13 cellular contexts compared by ENCODE assay signal in the genomic region with DNA sequence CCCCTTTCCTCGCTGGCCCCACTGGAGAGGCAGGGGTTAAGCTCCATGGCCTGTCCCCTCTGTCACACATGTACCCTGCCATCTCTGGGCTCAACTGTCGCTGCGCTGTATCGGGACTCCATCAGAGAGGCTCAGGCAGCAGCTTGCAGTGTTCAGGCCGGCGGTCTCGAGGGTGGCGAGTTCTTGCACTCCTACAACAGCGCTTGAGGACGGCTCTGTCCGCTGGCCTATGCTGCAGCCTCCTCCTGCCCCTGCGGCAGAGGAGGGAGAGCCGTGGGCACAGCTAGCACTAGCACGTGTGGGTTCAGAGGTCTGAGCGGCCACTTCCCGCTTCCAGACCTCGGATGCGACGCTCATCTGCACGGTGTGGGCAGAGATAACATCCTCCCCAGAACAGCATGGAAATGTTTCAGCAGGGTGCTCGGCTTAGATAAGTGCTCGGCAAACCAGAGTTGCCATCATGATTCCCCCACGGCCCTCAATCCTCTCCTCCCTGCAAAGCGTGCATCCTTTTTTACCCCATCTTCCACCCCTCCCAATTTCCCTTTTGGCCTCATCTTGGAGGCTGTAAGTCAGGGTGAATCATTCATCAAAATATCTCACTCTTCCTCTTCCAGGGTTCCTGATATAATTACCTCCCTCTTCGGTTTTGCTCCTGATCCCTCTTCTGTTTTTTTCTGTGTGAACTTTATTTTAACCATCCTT. TPM values are rescaled to one million over a fixed set of nuclear protein-coding genes. Genes with fewer than 3 reads are reported as not detected.
DNase-seq lines count a peak whose midpoint lies in the region; ATAC-seq, FAIRE-seq and TF ChIP-seq lines count a peak whose summit lies in the region.
"Had no signal": no experiment of that assay in that cellular context is flagged by ENCODE, and none has a peak within 500 bp of the region (broad histone marks: within the 10 kb centered on the region; RNA-seq: fewer than 3 reads in every experiment).

No MANE protein-coding gene starts in this region.

- H3K4me1 Mint-ChIP-seq in naive thymus-derived CD8-positive, alpha-beta T cell, result peaks cover 10 to 25% (median 19%) of the 10 kb centered on the region in 4 donors

- DNase-seq in CD1c-positive myeloid dendritic cell (ENCODE audit: extremely low spot score), result peak; percentile 34
- DNase-seq in MV-4-11 (lab: John Stamatoyannopoulos, UW), result peak; percentile 65
- peak; percentile 29 for DNase-seq in bronchial epithelial cell (ENCODE audit: low read depth)
- no peak for DNase-seq in naive thymus-derived CD8-positive, alpha-beta T cell
- DNase-seq in NCI-H2196 (lab: John Stamatoyannopoulos, UW; ENCODE audit: unreplicated experiment), result no peak
- no peak for DNase-seq in GM19240 (ENCODE audit: insufficient read length, low spot score)
- no peak for DNase-seq in SHP77 (lab: John Stamatoyannopoulos, UW)
- DNase-seq: CD4-positive, alpha-beta T cell; NCI-H2227 treated with DMSO at 0.1 percent for 48 hours had no signal

- peaks cover 0 to 3% (median 0%) of the 10 kb centered on the region in 3 donors for H3K36me3 Mint-ChIP-seq in naive thymus-derived CD8-positive, alpha-beta T cell
- H3K36me3 Mint-ChIP-seq: brain had no signal

- ATAC-seq in naive thymus-derived CD8-positive, alpha-beta T cell, result peak in 1 of 2 donors; percentile 32
- no peak for ATAC-seq in GM18861 (IDR thresholded peaks at IDR 0.05; ENCODE audit: unreplicated experiment)

- H3K4me3 ChIP-seq in bronchial epithelial cell (ENCODE audit: low read depth, low read length), result no peak overlapping the region

- no peak overlapping the region for H3K27ac Mint-ChIP-seq in naive thymus-derived CD8-positive, alpha-beta T cell
- H3K27ac Mint-ChIP-seq: CD4-positive, alpha-beta T cell had no signal

- peak overlapping the region in 6 of 10 donors; percentile 15 to 54 (median 44) for H3K4me3 Mint-ChIP-seq in naive thymus-derived CD8-positive, alpha-beta T cell
- H3K4me3 Mint-ChIP-seq: brain; CD4-positive, alpha-beta T cell had no signal

- H3K27me3 Mint-ChIP-seq in naive thymus-derived CD8-positive, alpha-beta T cell, result peaks cover 34 to 93% (median 48%) of the 10 kb centered on the region in 5 donors

- POLR2A ChIA-PET in naive thymus-derived CD8-positive, alpha-beta T cell (lab: Charles Lee), result no interaction called here

- no peaks in the 10 kb centered on the region for H3K27me3 ChIP-seq in bronchial epithelial cell (ENCODE audit: control insufficient read depth, insufficient read depth, low read length)
- H3K27me3 ChIP-seq: foreskin keratinocyte had no signal

- FAIRE-seq in bronchial epithelial cell (lab: Jason Lieb, UNC), result no peak

- no peak for TF ChIP-seq CTCF in bronchial epithelial cell (IDR thresholded peaks at IDR 0.05; ENCODE audit: insufficient read depth, low read length, severe bottlenecking)

- H3K9me3 Mint-ChIP-seq in naive thymus-derived CD8-positive, alpha-beta T cell, result no peaks in the 10 kb centered on the region
- H3K9me3 Mint-ChIP-seq: CD4-positive, alpha-beta T cell had no signal

- no peaks in the 10 kb centered on the region for H3K36me3 ChIP-seq in bronchial epithelial cell (ENCODE audit: control insufficient read depth, insufficient read depth, low read length)
- H3K36me3 ChIP-seq: neutrophil had no signal

RNA-seq across cellular contexts. Expression of gene FUBP3, which starts 41.9 kb away (rescaled TPM):
- total RNA-seq in bronchial epithelial cell, result 45.8 and 51.5 TPM in 2 replicates
- 10 to 100 TPM; 46.1 to 51.6 TPM for total RNA-seq in naive thymus-derived CD8-positive, alpha-beta T cell
- polyA plus RNA-seq in naive thymus-derived CD8-positive, alpha-beta T cell, result 10 to 100 TPM; 27.4 to 34.9 (median 28.7) TPM

Comparison
In these comparisons a context has a peak if more than half of its experiments do, and no peak if none do; other contexts are left out.
1. DNase-seq: peak in CD1c-positive myeloid dendritic cell (single experiment), MV-4-11 (single experiment) and bronchial epithelial cell (single experiment); none in naive thymus-derived CD8-positive, alpha-beta T cell (0 of 10), NCI-H2196 (single experiment), GM19240 (single experiment) and SHP77 (0 of 2).